ENCODE assay signal across 17 cellular contexts in genomic region chr1:18999287-18999852, GRCh38. TPM values are rescaled to one million over a fixed set of nuclear protein-coding genes. Genes with fewer than 3 reads are reported as not detected.
DNase-seq lines count a peak whose midpoint lies in the region; ATAC-seq and TF ChIP-seq lines count a peak whose summit lies in the region.
"Had no signal": no experiment of that assay in that cellular context is flagged by ENCODE, and none has a peak within 500 bp of the region (broad histone marks: within the 10 kb centered on the region; RNA-seq: fewer than 3 reads in every experiment).

No MANE protein-coding gene starts in this region.

- H3K36me3 ChIP-seq in SK-N-SH (replicated peaks in 1 of 2; ENCODE audit: control insufficient read depth in 1 of 2, insufficient read depth in 2 of 2, low read length in 1 of 2): no peaks in the 10 kb centered on the region
- no peaks in the 10 kb centered on the region for H3K36me3 ChIP-seq in OCI-LY7 (ENCODE audit: insufficient read depth, low read length)
- H3K36me3 ChIP-seq: BLaER1 treated with 17β-estradiol and CSF1 and Interleukin-3, amounts not matched to agents 10 nM and 100 nM; HAP-1; spleen had no signal

- H3K27ac ChIP-seq in SK-N-SH (ENCODE audit: low read depth in 2 of 2, low read length in 1 of 2) (no peak overlapping the region), OCI-LY7 (ENCODE audit: low read depth, low read length, poor library complexity, severe bottlenecking) (no peak overlapping the region)
- H3K27ac ChIP-seq: BLaER1 treated with 17β-estradiol and CSF1 and Interleukin-3, amounts not matched to agents 10 nM and 100 nM; spleen had no signal

- CTCF ChIA-PET in SK-N-SH (lab: Yijun Ruan, JAX): interaction anchor here (0.6 to 1.4 kb wide), 2 partner anchors 10 to 86 kb away, joined by 4 read pairs; no protein-coding TSS in a partner anchor
- CTCF ChIA-PET in OCI-LY7 (lab: Charles Lee; ENCODE audit: unreplicated experiment): no interaction called here

- H3K4me3 ChIP-seq in fibroblast of villous mesenchyme (ENCODE audit: low read depth, low read length) (no peak overlapping the region), SK-N-SH (ENCODE audit: low read depth in 2 of 2, low read length in 1 of 2) (no peak overlapping the region), OCI-LY7 (ENCODE audit: low read depth, low read length, poor library complexity, severe bottlenecking) (no peak overlapping the region)
- H3K4me3 ChIP-seq: BLaER1 treated with 17β-estradiol and CSF1 and Interleukin-3, amounts not matched to agents 10 nM and 100 nM; HAP-1; spleen had no signal

- H3F3A ChIP-seq in SK-N-SH (replicated peaks; ENCODE audit: insufficient read depth): peaks cover 3% of the 10 kb centered on the region

- intact Hi-C loops in OCI-LY7 (cut with micrococcal nuclease; ENCODE audit: unreplicated experiment): no loop called here

- H3K4me1 ChIP-seq in SK-N-SH (ENCODE audit: control insufficient read depth in 1 of 2, insufficient read depth in 2 of 2, low read depth in 1 of 2, low read length in 1 of 2) (no peaks in the 10 kb centered on the region), OCI-LY7 (ENCODE audit: insufficient read depth, low read length, poor library complexity, severe bottlenecking) (no peaks in the 10 kb centered on the region)
- H3K4me1 ChIP-seq: HAP-1, spleen had no signal

- POLR2A ChIA-PET in SK-N-SH (lab: Yijun Ruan, JAX): no interaction called here
- POLR2A ChIA-PET in OCI-LY7 (lab: Charles Lee): no interaction called here

- 38% methylated on average over 2 of the region's 2 CpGs for WGBS in SK-N-SH (ENCODE audit: low lambda C conversion rate)

- peaks cover 0 to 3% of the 10 kb centered on the region in 2 donors for H3K36me3 Mint-ChIP-seq in stimulated activated naive B cell treated with anti-CD40 and anti-IgM and Interleukin-4, amounts not matched to agents 10 μg/mL and 1 μg/mL and 100 μg/mL, for 72 hours

- peak overlapping the region; percentile 4 for H3K27ac Mint-ChIP-seq in stimulated activated naive B cell treated with anti-CD40 and anti-IgM and Interleukin-4, amounts not matched to agents 10 μg/mL and 1 μg/mL and 100 μg/mL, for 72 hours
- H3K27ac Mint-ChIP-seq: activated CD8-positive, alpha-beta T cell treated with anti-CD3 and anti-CD28 coated beads, Interleukin-2, amount 10 ng/mL, durations not matched to agents 7 days and 5 days; memory B cell had no signal

- DNase-seq in EH (ENCODE audit: low read depth) (peak; percentile 83), astrocyte of the hippocampus (ENCODE audit: low read depth, low spot score) (peak; percentile 81), fibroblast of villous mesenchyme (ENCODE audit: low read depth) (peak; percentile 49), SK-N-SH (no peak), OCI-LY7 (ENCODE audit: low spot score) (no peak)
- DNase-seq in stimulated activated naive B cell treated with anti-CD40 and anti-IgM and Interleukin-4, amounts not matched to agents 10 μg/mL and 1 μg/mL and 100 μg/mL, for 72 hours: no peak
- DNase-seq: activated CD8-positive, alpha-beta T cell treated with anti-CD3 and anti-CD28 coated beads, Interleukin-2, amount 10 ng/mL, durations not matched to agents 7 days and 5 days; activated gamma-delta T cell treated with Interleukin-2 at 50 U/mL for 16 hours; Kasumi-1; NCI-H2029; SHP77; spleen had no signal

- no peak overlapping the region for H3K9ac ChIP-seq in SK-N-SH
- H3K9ac ChIP-seq: BLaER1 treated with 17β-estradiol and CSF1 and Interleukin-3, amounts not matched to agents 10 nM and 100 nM had no signal

- peaks cover 11% of the 10 kb centered on the region for H3K9me3 ChIP-seq in SK-N-SH
- no peaks in the 10 kb centered on the region for H3K9me3 ChIP-seq in OCI-LY7 (ENCODE audit: low read length)
- H3K9me3 ChIP-seq: HAP-1 had no signal

- no peak for ATAC-seq in stimulated activated naive B cell treated with anti-CD40 and anti-IgM and Interleukin-4, amounts not matched to agents 10 μg/mL and 1 μg/mL and 100 μg/mL, for 72 hours (replicated peaks)
- ATAC-seq in GM21529 (IDR thresholded peaks at IDR 0.05; ENCODE audit: unreplicated experiment) (no peak), GM18511 (IDR thresholded peaks at IDR 0.05; ENCODE audit: unreplicated experiment) (no peak)
- ATAC-seq: activated CD8-positive, alpha-beta T cell treated with anti-CD3 and anti-CD28 coated beads, Interleukin-2, amount 10 ng/mL, durations not matched to agents 7 days and 5 days had no signal

- BruUV-seq in OCI-LY7 (replicated peaks; lab: Mats Ljungman, UMichigan): no TSS peak

- H3K27me3 ChIP-seq in SK-N-SH (ENCODE audit: insufficient read depth): no peaks in the 10 kb centered on the region
- H3K27me3 ChIP-seq: BLaER1 treated with 17β-estradiol and CSF1 and Interleukin-3, amounts not matched to agents 10 nM and 100 nM had no signal

- H3K4me1 Mint-ChIP-seq in stimulated activated naive B cell treated with anti-CD40 and anti-IgM and Interleukin-4, amounts not matched to agents 10 μg/mL and 1 μg/mL and 100 μg/mL, for 72 hours: peaks cover 0 to 1% of the 10 kb centered on the region in 2 donors
- H3K4me1 Mint-ChIP-seq: memory B cell had no signal

- H2AFZ ChIP-seq in SK-N-SH (ENCODE audit: low read depth) (no peak overlapping the region), OCI-LY7 (ENCODE audit: low read length) (no peak overlapping the region)

- TF ChIP-seq RAD21 in SK-N-SH (IDR thresholded peaks at IDR 0.05; ENCODE audit: low read length): no peak

- no peaks in the 10 kb centered on the region for H4K20me1 ChIP-seq in SK-N-SH (ENCODE audit: insufficient read depth)
- no peaks in the 10 kb centered on the region for H4K20me1 ChIP-seq in OCI-LY7 (ENCODE audit: insufficient read depth, low read length)
- H4K20me1 ChIP-seq: BLaER1 treated with 17β-estradiol and CSF1 and Interleukin-3, amounts not matched to agents 10 nM and 100 nM had no signal

- TF ChIP-seq EP300 in SK-N-SH (IDR thresholded peaks at IDR 0.05; ENCODE audit: borderline replicate concordance in 1 of 2, low read depth in 1 of 2, low read length in 1 of 2): no peak

- no peak for TF ChIP-seq CTCF in fibroblast of villous mesenchyme (IDR thresholded peaks at IDR 0.05; ENCODE audit: insufficient read depth, low read depth, low read length)
- no peak for TF ChIP-seq CTCF in SK-N-SH (IDR thresholded peaks at IDR 0.05)
- no peak for TF ChIP-seq CTCF in OCI-LY7 (conservative IDR thresholded peaks at IDR 0.05; ENCODE audit: low read length)

- peaks cover 21 to 43% of the 10 kb centered on the region in 2 donors for H3K27me3 Mint-ChIP-seq in stimulated activated naive B cell treated with anti-CD40 and anti-IgM and Interleukin-4, amounts not matched to agents 10 μg/mL and 1 μg/mL and 100 μg/mL, for 72 hours

- no peaks in the 10 kb centered on the region for H3K79me2 ChIP-seq in SK-N-SH (ENCODE audit: insufficient read depth)
- no peaks in the 10 kb centered on the region for H3K79me2 ChIP-seq in OCI-LY7 (ENCODE audit: insufficient read depth, low read depth, low read length)

- no peak overlapping the region for H3K4me3 Mint-ChIP-seq in stimulated activated naive B cell treated with anti-CD40 and anti-IgM and Interleukin-4, amounts not matched to agents 10 μg/mL and 1 μg/mL and 100 μg/mL, for 72 hours
- H3K4me3 Mint-ChIP-seq: activated CD8-positive, alpha-beta T cell treated with anti-CD3 and anti-CD28 coated beads, Interleukin-2, amount 10 ng/mL, durations not matched to agents 7 days and 5 days; memory B cell had no signal

- H3K9me3 Mint-ChIP-seq in stimulated activated naive B cell treated with anti-CD40 and anti-IgM and Interleukin-4, amounts not matched to agents 10 μg/mL and 1 μg/mL and 100 μg/mL, for 72 hours: peaks cover 14 to 22% of the 10 kb centered on the region in 2 donors

- H3K4me2 ChIP-seq in SK-N-SH: no peak overlapping the region
- H3K4me2 ChIP-seq in OCI-LY7 (ENCODE audit: low read length): no peak overlapping the region
- H3K4me2 ChIP-seq: BLaER1 treated with 17β-estradiol and CSF1 and Interleukin-3, amounts not matched to agents 10 nM and 100 nM had no signal

- no peaks in the 10 kb centered on the region for H3K9me2 ChIP-seq in SK-N-SH
- H3K9me2 ChIP-seq in OCI-LY7 (ENCODE audit: insufficient read depth, low read length): no peaks in the 10 kb centered on the region

TF ChIP-seq in SK-N-SH, 30 proteins besides CTCF, POLR2A, EP300 and RAD21 (continues in another document):
- TF ChIP-seq ZBTB33 (IDR thresholded peaks at IDR 0.05; ENCODE audit: borderline replicate concordance, low read depth) (no peak), RCOR1 (IDR thresholded peaks at IDR 0.05; ENCODE audit: low read length) (no peak), YY1 (IDR thresholded peaks at IDR 0.05; ENCODE audit: low read depth) (no peak)

RNA-seq across cellular contexts. Expression of gene IFFO2, which starts 42.9 kb away (rescaled TPM):
- 11.2 and 15.5 TPM in 2 replicates for total RNA-seq in fibroblast of villous mesenchyme
- polyA plus RNA-seq in SK-N-SH (2012; rRNA removed): 10.5 TPM in 2 replicates
- 8.2 and 9.1 TPM in 2 replicates for polyA plus RNA-seq in SK-N-SH (2012; cell fraction: cytosol; rRNA removed)
- polyA plus RNA-seq in SK-N-SH (2012; cell fraction: nucleus; rRNA removed): 18.5 and 29.7 TPM in 2 replicates
- 0.06 and 0.08 TPM in 2 replicates for total RNA-seq in OCI-LY7 (2014; rRNA removed; shearing (Covaris generic))
- 0.20 and 0.44 TPM in 2 replicates for total RNA-seq in OCI-LY7 (2022)

Comparison
In these comparisons a context has a peak if more than half of its experiments do, and no peak if none do; other contexts are left out.
1. DNase-seq: peak in EH (single experiment), astrocyte of the hippocampus (single experiment) and fibroblast of villous mesenchyme (single experiment); none in stimulated activated naive B cell treated with anti-CD40 and anti-IgM and Interleukin-4, amounts not matched to agents 10 μg/mL and 1 μg/mL and 100 μg/mL, for 72 hours (single experiment), SK-N-SH (single experiment) and OCI-LY7 (single experiment).